2 cellular contexts compared by ENCODE assay signal in the genomic region with DNA sequence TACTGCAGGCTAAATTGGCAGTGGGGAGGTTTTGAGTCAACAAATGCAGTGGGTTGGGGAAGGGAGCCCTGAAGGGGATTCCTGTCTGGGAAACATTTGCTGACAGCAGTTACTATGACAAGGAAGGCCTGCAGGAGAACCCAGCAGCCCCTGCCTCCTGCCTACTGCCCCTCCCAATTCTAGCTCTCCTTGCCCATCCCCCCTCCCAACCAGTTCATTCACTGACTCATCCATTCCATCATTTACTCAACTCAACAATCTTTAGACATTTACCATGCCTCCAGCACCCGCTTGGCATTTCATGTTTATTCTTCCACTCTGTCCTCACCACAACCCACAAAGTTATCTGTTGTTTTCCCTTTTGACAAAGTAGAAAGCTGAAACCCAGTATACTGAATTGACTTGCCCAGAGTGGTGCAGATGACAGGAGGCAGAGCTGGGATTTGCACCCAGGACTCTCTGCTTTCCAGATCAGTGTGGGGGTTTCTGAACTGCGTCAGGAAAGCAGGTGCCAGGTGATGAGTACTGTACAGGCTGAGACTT.
TF ChIP-seq lines count a peak whose summit lies in the region.

No MANE protein-coding gene starts in this region.

TF ChIP-seq in GM23338, 12 proteins besides CTCF, POLR2A, EP300 and RAD21:
- TF ChIP-seq, protein P1, sequence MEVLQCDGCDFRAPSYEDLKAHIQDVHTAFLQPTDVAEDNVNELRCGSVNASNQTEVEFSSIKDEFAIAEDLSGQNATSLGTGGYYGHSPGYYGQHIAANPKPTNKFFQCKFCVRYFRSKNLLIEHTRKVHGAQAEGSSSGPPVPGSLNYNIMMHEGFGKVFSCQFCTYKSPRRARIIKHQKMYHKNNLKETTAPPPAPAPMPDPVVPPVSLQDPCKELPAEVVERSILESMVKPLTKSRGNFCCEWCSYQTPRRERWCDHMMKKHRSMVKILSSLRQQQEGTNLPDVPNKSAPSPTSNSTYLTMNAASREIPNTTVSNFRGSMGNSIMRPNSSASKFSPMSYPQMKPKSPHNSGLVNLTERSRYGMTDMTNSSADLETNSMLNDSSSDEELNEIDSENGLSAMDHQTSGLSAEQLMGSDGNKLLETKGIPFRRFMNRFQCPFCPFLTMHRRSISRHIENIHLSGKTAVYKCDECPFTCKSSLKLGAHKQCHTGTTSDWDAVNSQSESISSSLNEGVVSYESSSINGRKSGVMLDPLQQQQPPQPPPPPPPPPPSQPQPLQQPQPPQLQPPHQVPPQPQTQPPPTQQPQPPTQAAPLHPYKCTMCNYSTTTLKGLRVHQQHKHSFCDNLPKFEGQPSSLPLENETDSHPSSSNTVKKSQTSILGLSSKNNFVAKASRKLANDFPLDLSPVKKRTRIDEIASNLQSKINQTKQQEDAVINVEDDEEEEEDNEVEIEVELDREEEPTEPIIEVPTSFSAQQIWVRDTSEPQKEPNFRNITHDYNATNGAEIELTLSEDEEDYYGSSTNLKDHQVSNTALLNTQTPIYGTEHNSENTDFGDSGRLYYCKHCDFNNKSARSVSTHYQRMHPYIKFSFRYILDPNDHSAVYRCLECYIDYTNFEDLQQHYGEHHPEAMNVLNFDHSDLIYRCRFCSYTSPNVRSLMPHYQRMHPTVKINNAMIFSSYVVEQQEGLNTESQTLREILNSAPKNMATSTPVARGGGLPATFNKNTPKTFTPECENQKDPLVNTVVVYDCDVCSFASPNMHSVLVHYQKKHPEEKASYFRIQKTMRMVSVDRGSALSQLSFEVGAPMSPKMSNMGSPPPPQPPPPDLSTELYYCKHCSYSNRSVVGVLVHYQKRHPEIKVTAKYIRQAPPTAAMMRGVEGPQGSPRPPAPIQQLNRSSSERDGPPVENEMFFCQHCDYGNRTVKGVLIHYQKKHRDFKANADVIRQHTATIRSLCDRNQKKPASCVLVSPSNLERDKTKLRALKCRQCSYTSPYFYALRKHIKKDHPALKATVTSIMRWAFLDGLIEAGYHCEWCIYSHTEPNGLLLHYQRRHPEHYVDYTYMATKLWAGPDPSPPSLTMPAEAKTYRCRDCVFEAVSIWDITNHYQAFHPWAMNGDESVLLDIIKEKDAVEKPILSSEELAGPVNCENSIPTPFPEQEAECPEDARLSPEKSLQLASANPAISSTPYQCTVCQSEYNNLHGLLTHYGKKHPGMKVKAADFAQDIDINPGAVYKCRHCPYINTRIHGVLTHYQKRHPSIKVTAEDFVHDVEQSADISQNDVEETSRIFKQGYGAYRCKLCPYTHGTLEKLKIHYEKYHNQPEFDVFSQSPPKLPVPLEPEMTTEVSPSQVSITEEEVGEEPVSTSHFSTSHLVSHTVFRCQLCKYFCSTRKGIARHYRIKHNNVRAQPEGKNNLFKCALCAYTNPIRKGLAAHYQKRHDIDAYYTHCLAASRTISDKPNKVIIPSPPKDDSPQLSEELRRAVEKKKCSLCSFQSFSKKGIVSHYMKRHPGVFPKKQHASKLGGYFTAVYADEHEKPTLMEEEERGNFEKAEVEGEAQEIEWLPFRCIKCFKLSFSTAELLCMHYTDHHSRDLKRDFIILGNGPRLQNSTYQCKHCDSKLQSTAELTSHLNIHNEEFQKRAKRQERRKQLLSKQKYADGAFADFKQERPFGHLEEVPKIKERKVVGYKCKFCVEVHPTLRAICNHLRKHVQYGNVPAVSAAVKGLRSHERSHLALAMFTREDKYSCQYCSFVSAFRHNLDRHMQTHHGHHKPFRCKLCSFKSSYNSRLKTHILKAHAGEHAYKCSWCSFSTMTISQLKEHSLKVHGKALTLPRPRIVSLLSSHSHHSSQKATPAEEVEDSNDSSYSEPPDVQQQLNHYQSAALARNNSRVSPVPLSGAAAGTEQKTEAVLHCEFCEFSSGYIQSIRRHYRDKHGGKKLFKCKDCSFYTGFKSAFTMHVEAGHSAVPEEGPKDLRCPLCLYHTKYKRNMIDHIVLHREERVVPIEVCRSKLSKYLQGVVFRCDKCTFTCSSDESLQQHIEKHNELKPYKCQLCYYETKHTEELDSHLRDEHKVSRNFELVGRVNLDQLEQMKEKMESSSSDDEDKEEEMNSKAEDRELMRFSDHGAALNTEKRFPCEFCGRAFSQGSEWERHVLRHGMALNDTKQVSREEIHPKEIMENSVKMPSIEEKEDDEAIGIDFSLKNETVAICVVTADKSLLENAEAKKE (CRISPR knock-in tag; IDR thresholded peaks at IDR 0.05), result no peak
- TF ChIP-seq STAT1 (IDR thresholded peaks at IDR 0.05; ENCODE audit: unreplicated experiment), result no peak
- TF ChIP-seq CREB1 (CRISPR knock-in tag; IDR thresholded peaks at IDR 0.05; ENCODE audit: low read depth), result no peak
- TF ChIP-seq NANOG (IDR thresholded peaks at IDR 0.05; ENCODE audit: borderline replicate concordance), result no peak
- TF ChIP-seq REST (IDR thresholded peaks at IDR 0.05; ENCODE audit: unreplicated experiment), result no peak
- TF ChIP-seq POLR2AphosphoS5 (IDR thresholded peaks at IDR 0.05; ENCODE audit: low read depth), result no peak
- TF ChIP-seq EZH2phosphoT487 (IDR thresholded peaks at IDR 0.05; ENCODE audit: unreplicated experiment), result no peak
- TF ChIP-seq EZH2 (IDR thresholded peaks at IDR 0.05; ENCODE audit: low read depth, unreplicated experiment), result no peak
- no peak for TF ChIP-seq JUNB (IDR thresholded peaks at IDR 0.05; ENCODE audit: unreplicated experiment)
- no peak for TF ChIP-seq ZNF114 (CRISPR knock-in tag; IDR thresholded peaks at IDR 0.05)
- no peak for TF ChIP-seq ZNF331 (CRISPR knock-in tag; IDR thresholded peaks at IDR 0.05; ENCODE audit: low read depth)

TF ChIP-seq in SK-N-SH treated with all-trans-retinoic acid at 6 μM for 48 hours, 23 proteins besides CTCF, POLR2A, EP300 and RAD21 (continued from another document):
- TF ChIP-seq TSHZ2 (CRISPR knock-in tag; IDR thresholded peaks at IDR 0.05), result no peak
TF ChIP-seq in SK-N-SH treated with all-trans-retinoic acid at 6 μM for 48 hours: peak in this region for 0.
